ENCODE assay signal across 2 cellular contexts in the genomic region with DNA sequence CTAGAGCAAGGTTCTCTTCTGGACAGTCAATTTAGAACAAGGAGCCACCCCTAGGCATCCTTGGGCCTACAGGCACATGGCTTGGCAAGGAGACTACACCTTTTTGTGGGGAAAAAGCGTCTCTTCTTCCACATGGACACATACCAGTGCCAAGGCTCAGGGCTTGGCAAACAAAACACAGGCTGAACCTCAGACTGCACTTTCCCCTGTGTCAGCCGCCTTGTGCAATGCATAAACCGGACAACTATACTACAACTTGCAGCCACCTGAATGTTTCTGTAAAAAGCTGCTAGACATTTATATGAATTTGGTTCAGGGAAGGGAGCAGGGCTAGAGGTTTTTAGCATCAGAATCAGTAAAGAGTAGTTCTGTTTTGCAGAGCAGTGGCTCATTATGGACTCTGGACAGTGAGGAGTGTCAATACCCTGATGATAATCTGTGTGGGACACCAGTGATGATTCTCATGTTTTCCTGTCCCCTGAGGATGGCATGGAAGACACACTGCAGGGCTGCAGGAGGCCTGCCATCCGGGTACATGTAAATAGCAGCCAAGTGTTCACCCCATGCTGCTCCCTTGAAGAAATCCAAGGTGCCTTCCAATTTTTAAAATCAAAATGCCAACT.
A peak's percentile ranks its signal among the peaks of the same experiment; 100 is the strongest.
TF ChIP-seq lines count a peak whose summit lies in the region.

No MANE protein-coding gene starts in this region.

TF ChIP-seq in SK-N-SH treated with all-trans-retinoic acid at 6 μM for 48 hours, 23 proteins besides CTCF, POLR2A, EP300 and RAD21 (continued from another document):
- no peak for TF ChIP-seq ZNF565 (CRISPR knock-in tag; conservative IDR thresholded peaks at IDR 0.05; ENCODE audit: low read depth)
- no peak for TF ChIP-seq RARB (CRISPR knock-in tag; IDR thresholded peaks at IDR 0.05)
- TF ChIP-seq BACH2 (CRISPR knock-in tag; IDR thresholded peaks at IDR 0.05; ENCODE audit: borderline replicate concordance), result no peak
- no peak for TF ChIP-seq ESRRG (CRISPR knock-in tag; IDR thresholded peaks at IDR 0.05)
- no peak for TF ChIP-seq ZNF8 (CRISPR knock-in tag; IDR thresholded peaks at IDR 0.05)
- no peak for TF ChIP-seq TCF4 (CRISPR knock-in tag; IDR thresholded peaks at IDR 0.05; ENCODE audit: borderline replicate concordance)
- no peak for TF ChIP-seq ZFP3 (CRISPR knock-in tag; IDR thresholded peaks at IDR 0.05)
- TF ChIP-seq PATZ1 (CRISPR knock-in tag; IDR thresholded peaks at IDR 0.05; ENCODE audit: borderline replicate concordance), result no peak
- no peak for TF ChIP-seq OSR1 (CRISPR knock-in tag; IDR thresholded peaks at IDR 0.05)
TF ChIP-seq in SK-N-SH treated with all-trans-retinoic acid at 6 μM for 48 hours: peak in this region for 0.

TF ChIP-seq in liver, 16 proteins besides CTCF, POLR2A, EP300 and RAD21 (continued from another document):
- no peak for TF ChIP-seq REST (IDR thresholded peaks at IDR 0.05)
- peak; percentile 97 for TF ChIP-seq HNF4A (conservative IDR thresholded peaks at IDR 0.05)
- TF ChIP-seq, protein P1, sequence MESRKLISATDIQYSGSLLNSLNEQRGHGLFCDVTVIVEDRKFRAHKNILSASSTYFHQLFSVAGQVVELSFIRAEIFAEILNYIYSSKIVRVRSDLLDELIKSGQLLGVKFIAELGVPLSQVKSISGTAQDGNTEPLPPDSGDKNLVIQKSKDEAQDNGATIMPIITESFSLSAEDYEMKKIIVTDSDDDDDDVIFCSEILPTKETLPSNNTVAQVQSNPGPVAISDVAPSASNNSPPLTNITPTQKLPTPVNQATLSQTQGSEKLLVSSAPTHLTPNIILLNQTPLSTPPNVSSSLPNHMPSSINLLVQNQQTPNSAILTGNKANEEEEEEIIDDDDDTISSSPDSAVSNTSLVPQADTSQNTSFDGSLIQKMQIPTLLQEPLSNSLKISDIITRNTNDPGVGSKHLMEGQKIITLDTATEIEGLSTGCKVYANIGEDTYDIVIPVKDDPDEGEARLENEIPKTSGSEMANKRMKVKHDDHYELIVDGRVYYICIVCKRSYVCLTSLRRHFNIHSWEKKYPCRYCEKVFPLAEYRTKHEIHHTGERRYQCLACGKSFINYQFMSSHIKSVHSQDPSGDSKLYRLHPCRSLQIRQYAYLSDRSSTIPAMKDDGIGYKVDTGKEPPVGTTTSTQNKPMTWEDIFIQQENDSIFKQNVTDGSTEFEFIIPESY (IDR thresholded peaks at IDR 0.05), result peak; percentile 41
- TF ChIP-seq RXRA (IDR thresholded peaks at IDR 0.05), result peak; percentile 71 to 81
- TF ChIP-seq GABPA (IDR thresholded peaks at IDR 0.05 in 1 of 2, conservative IDR thresholded peaks at IDR 0.05 in 1 of 2), result no peak
- no peak for TF ChIP-seq FOXA2 (IDR thresholded peaks at IDR 0.05)
- peak; percentile 56 for TF ChIP-seq YY1 (IDR thresholded peaks at IDR 0.05)
- TF ChIP-seq TAF1 (conservative IDR thresholded peaks at IDR 0.05), result no peak
- TF ChIP-seq FOXA1 (IDR thresholded peaks at IDR 0.05), result peak; percentile 38
- TF ChIP-seq EGR1 (IDR thresholded peaks at IDR 0.05; ENCODE audit: low read depth in 2 of 2), result no peak
- TF ChIP-seq JUND (IDR thresholded peaks at IDR 0.05), result peak in 1 of 2 donors; percentile 44
- no peak for TF ChIP-seq NR2F2 (IDR thresholded peaks at IDR 0.05)
- peak; percentile 74 for TF ChIP-seq HNF4G (IDR thresholded peaks at IDR 0.05)
- peak; percentile 81 for TF ChIP-seq SP1 (IDR thresholded peaks at IDR 0.05)
- TF ChIP-seq MAX (IDR thresholded peaks at IDR 0.05), result peak; percentile 85
